Comparison of ENCODE assay signal across 24 cellular contexts in the genomic region with DNA sequence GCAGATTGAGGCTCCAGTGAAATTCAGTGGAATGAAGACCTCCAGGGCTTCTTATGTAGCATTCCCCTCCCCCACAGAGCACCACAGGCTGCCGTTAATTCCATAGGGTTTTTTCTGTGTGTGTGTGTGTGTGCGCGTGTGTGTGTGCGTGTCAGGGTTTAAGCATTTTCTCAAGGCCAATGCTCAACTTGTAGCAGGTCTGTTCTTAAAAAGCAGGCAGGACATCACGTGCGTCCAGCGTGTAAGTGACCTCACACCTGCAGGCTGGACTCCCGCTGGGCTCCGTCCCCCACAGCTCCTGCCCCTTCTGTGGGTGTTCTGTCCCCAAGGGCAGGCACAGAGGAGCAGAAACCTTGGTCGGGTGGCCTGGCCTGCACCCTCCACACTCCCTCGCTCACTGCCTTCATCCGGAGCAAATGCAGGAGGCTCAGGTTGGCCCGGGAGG. TPM values are rescaled to one million over a fixed set of nuclear protein-coding genes. Genes with fewer than 3 reads are reported as not detected.
A peak's percentile ranks its signal among the peaks of the same experiment; 100 is the strongest.
DNase-seq lines count a peak whose midpoint lies in the region; ATAC-seq and TF ChIP-seq lines count a peak whose summit lies in the region.
"Had no signal": no experiment of that assay in that cellular context is flagged by ENCODE, and none has a peak within 500 bp of the region (broad histone marks: within the 10 kb centered on the region; RNA-seq: fewer than 3 reads in every experiment).

No MANE protein-coding gene starts in this region.

- TF ChIP-seq CTCF in heart right ventricle (IDR thresholded peaks at IDR 0.05): no peak
- TF ChIP-seq CTCF in right atrium auricular region (IDR thresholded peaks at IDR 0.05): no peak
- no peak for TF ChIP-seq CTCF in hepatocyte (IDR thresholded peaks at IDR 0.05; ENCODE audit: poor library complexity)
- TF ChIP-seq CTCF in neural crest cell (conservative IDR thresholded peaks at IDR 0.05): no peak

- DNase-seq in heart right ventricle (no peak), right atrium auricular region (ENCODE audit: low spot score) (no peak), hepatocyte (ENCODE audit: low spot score) (peak; percentile 28), neural crest cell (ENCODE audit: low read depth, low spot score) (no peak), NCI-H524 (lab: John Stamatoyannopoulos, UW) (no peak), NAMALWA (ENCODE audit: low spot score) (no peak)
- no peak for DNase-seq in stimulated activated CD4-positive, alpha-beta T cell treated with anti-CD3 and anti-CD28 coated beads, Interleukin-4, amount 100 ng/mL, for 24 hours
- DNase-seq in naive thymus-derived CD8-positive, alpha-beta T cell: no peak
- DNase-seq: activated CD4-positive, alpha-beta T cell treated with anti-CD3 and anti-CD28 coated beads, Interleukin-2, amount 10 ng/mL, durations not matched to agents 24 days and 14 days; activated CD8-positive, alpha-beta memory T cell treated with anti-CD3 and anti-CD28 coated beads, Interleukin-2, amount 50 U/mL, for 48 hours; activated naive CD4-positive, alpha-beta T cell; C1 segment of cervical spinal cord; DMS 273 treated with DMSO at 0.1 percent for 48 hours; NCI-H2081 treated with DMSO at 0.1 percent for 48 hours; NCI-H526 treated with DMSO at 0.1 percent for 48 hours; OCI-M1; spleen; trophoblast cell had no signal

- WGBS in heart right ventricle, 2 donors: 41 to 43% methylated on average over 13 of the region's 13 CpGs
- WGBS in hepatocyte (ENCODE audit: low lambda C conversion rate, missing lambda C conversion rate): 62% methylated on average over 12 of the region's 13 CpGs

- peaks cover 61% of the 10 kb centered on the region for H3K27me3 Mint-ChIP-seq in neural crest cell (ENCODE audit: low read depth)
- peaks cover 9 to 58% (median 19%) of the 10 kb centered on the region in 5 donors for H3K27me3 Mint-ChIP-seq in naive thymus-derived CD8-positive, alpha-beta T cell

- no peaks in the 10 kb centered on the region for H3K9me2 ChIP-seq in hepatocyte (replicated peaks; ENCODE audit: insufficient read depth)

- H3K4me3 ChIP-seq in heart right ventricle (peak overlapping the region in 6 of 10 donors; percentile 54 to 92 (median 83)), right atrium auricular region (no peak overlapping the region), hepatocyte (no peak overlapping the region)

- peak overlapping the region; percentile 79 for H3K4me2 ChIP-seq in hepatocyte

- no peak overlapping the region for H2AFZ ChIP-seq in hepatocyte
- H2AFZ ChIP-seq: parathyroid adenoma had no signal

- H3K27me3 ChIP-seq in heart right ventricle: peaks cover 0 to 86% (median 47%) of the 10 kb centered on the region in 7 donors
- H3K27me3 ChIP-seq in right atrium auricular region: peaks cover 9 to 17% of the 10 kb centered on the region in 2 donors
- H3K27me3 ChIP-seq in hepatocyte: peaks cover 56% of the 10 kb centered on the region

- peak in 3 of 8 donors; percentile 13 to 30 (median 18) for ATAC-seq in heart right ventricle
- no peak for ATAC-seq in naive thymus-derived CD8-positive, alpha-beta T cell
- ATAC-seq: gastroesophageal sphincter; stimulated activated effector memory CD8-positive, alpha-beta T cell treated with anti-CD3 and anti-CD28 coated beads, Interleukin-12 subunit alpha, Interleukin-12 subunit beta, amount 100 ng/mL, for 72 hours had no signal

- no peaks in the 10 kb centered on the region for H4K20me1 ChIP-seq in hepatocyte (ENCODE audit: insufficient read depth, poor library complexity, severe bottlenecking)

- POLR2A ChIA-PET in naive thymus-derived CD8-positive, alpha-beta T cell (lab: Charles Lee): no interaction called here

- H3K4me3 Mint-ChIP-seq in neural crest cell: peak overlapping the region; percentile 62
- no peak overlapping the region for H3K4me3 Mint-ChIP-seq in naive thymus-derived CD8-positive, alpha-beta T cell
- H3K4me3 Mint-ChIP-seq: activated CD4-positive, alpha-beta T cell treated with anti-CD3 and anti-CD28 coated beads, Interleukin-2, amount 10 ng/mL, durations not matched to agents 24 days and 14 days; dendritic cell treated with granulocyte-macrophage colony-stimulating factor and Interleukin-4, amounts not matched to agents 40 ng/mL and 50 ng/mL, for 4 days; IgD-negative memory B cell; stimulated activated effector memory CD8-positive, alpha-beta T cell treated with anti-CD3 and anti-CD28 coated beads, Interleukin-12 subunit alpha, Interleukin-12 subunit beta, amount 100 ng/mL, for 72 hours had no signal

- intact Hi-C loops in heart right ventricle (cut with DNase I): loop anchor here in 7 of 10 donors (5.0 to 10.0 kb wide), 7 partner anchors 50 to 210 kb away; no protein-coding TSS in a partner anchor

- H3K79me2 ChIP-seq in hepatocyte: peaks cover 34% of the 10 kb centered on the region
- H3K79me2 ChIP-seq: parathyroid adenoma had no signal

- no peaks in the 10 kb centered on the region for H3K9me3 Mint-ChIP-seq in neural crest cell
- H3K9me3 Mint-ChIP-seq in naive thymus-derived CD8-positive, alpha-beta T cell: no peaks in the 10 kb centered on the region
- H3K9me3 Mint-ChIP-seq: activated CD4-positive, alpha-beta T cell treated with anti-CD3 and anti-CD28 coated beads, Interleukin-2, amount 10 ng/mL, durations not matched to agents 24 days and 14 days; dendritic cell treated with granulocyte-macrophage colony-stimulating factor and Interleukin-4, amounts not matched to agents 40 ng/mL and 50 ng/mL, for 4 days; IgD-negative memory B cell; stimulated activated effector memory CD8-positive, alpha-beta T cell treated with anti-CD3 and anti-CD28 coated beads, Interleukin-12 subunit alpha, Interleukin-12 subunit beta, amount 100 ng/mL, for 72 hours had no signal

- H3K36me3 Mint-ChIP-seq in neural crest cell (ENCODE audit: low read depth): no peaks in the 10 kb centered on the region
- H3K36me3 Mint-ChIP-seq in naive thymus-derived CD8-positive, alpha-beta T cell: no peaks in the 10 kb centered on the region
- H3K36me3 Mint-ChIP-seq: IgD-negative memory B cell; stimulated activated effector memory CD8-positive, alpha-beta T cell treated with anti-CD3 and anti-CD28 coated beads, Interleukin-12 subunit alpha, Interleukin-12 subunit beta, amount 100 ng/mL, for 72 hours had no signal

- H3K9me3 ChIP-seq in heart right ventricle (no peaks in the 10 kb centered on the region), right atrium auricular region (no peaks in the 10 kb centered on the region), hepatocyte (ENCODE audit: low read depth) (no peaks in the 10 kb centered on the region)
- H3K9me3 ChIP-seq: gastroesophageal sphincter, spleen had no signal

- peaks cover 20% of the 10 kb centered on the region for H3K4me1 Mint-ChIP-seq in neural crest cell
- H3K4me1 Mint-ChIP-seq in naive thymus-derived CD8-positive, alpha-beta T cell: peaks cover 0 to 9% (median 4%) of the 10 kb centered on the region in 4 donors
- H3K4me1 Mint-ChIP-seq: activated CD4-positive, alpha-beta T cell treated with anti-CD3 and anti-CD28 coated beads, Interleukin-2, amount 10 ng/mL, durations not matched to agents 24 days and 14 days; IgD-negative memory B cell; stimulated activated effector memory CD8-positive, alpha-beta T cell treated with anti-CD3 and anti-CD28 coated beads, Interleukin-12 subunit alpha, Interleukin-12 subunit beta, amount 100 ng/mL, for 72 hours had no signal

- H3K4me1 ChIP-seq in heart right ventricle (peaks cover 2 to 86% (median 54%) of the 10 kb centered on the region in 9 donors), right atrium auricular region (peaks cover 0 to 19% of the 10 kb centered on the region in 2 donors), hepatocyte (ENCODE audit: insufficient read depth) (peaks cover 10% of the 10 kb centered on the region)
- H3K4me1 ChIP-seq: parathyroid adenoma had no signal

- H3K36me3 ChIP-seq in heart right ventricle (no peaks in the 10 kb centered on the region), right atrium auricular region (no peaks in the 10 kb centered on the region), hepatocyte (replicated peaks; ENCODE audit: insufficient read depth, low read depth) (no peaks in the 10 kb centered on the region)
- H3K36me3 ChIP-seq: gastroesophageal sphincter, spleen had no signal

- no peak overlapping the region for H3K27ac Mint-ChIP-seq in neural crest cell (ENCODE audit: unreplicated experiment)
- H3K27ac Mint-ChIP-seq in naive thymus-derived CD8-positive, alpha-beta T cell: no peak overlapping the region
- H3K27ac Mint-ChIP-seq: activated CD4-positive, alpha-beta T cell treated with anti-CD3 and anti-CD28 coated beads, Interleukin-2, amount 10 ng/mL, durations not matched to agents 24 days and 14 days; dendritic cell treated with granulocyte-macrophage colony-stimulating factor and Interleukin-4, amounts not matched to agents 40 ng/mL and 50 ng/mL, for 4 days; IgD-negative memory B cell; stimulated activated effector memory CD8-positive, alpha-beta T cell treated with anti-CD3 and anti-CD28 coated beads, Interleukin-12 subunit alpha, Interleukin-12 subunit beta, amount 100 ng/mL, for 72 hours had no signal

- H3K27ac ChIP-seq in heart right ventricle (peak overlapping the region in 8 of 10 donors; percentile 82 to 95 (median 90)), right atrium auricular region (no peak overlapping the region), hepatocyte (no peak overlapping the region)
- H3K27ac ChIP-seq: parathyroid adenoma, spleen had no signal

RNA-seq across cellular contexts. Expression of a gene that starts 5.3 kb away (rescaled TPM):
- total RNA-seq in heart right ventricle (10 to 100 TPM; 11.7 to 25.9 (median 14.8) TPM), right atrium auricular region (1 to 10 TPM in 1 of 2 donors, under 1 TPM in 1; 0.22 to 3.3 TPM), hepatocyte (3.9 and 9.9 TPM in 2 replicates), neural crest cell (11.7 and 13.2 TPM in 2 replicates)
- polyA plus RNA-seq in heart right ventricle (10 to 100 TPM in 1 of 2 donors, 1 to 10 TPM in 1; 4.1 to 16.8 TPM), hepatocyte (7.7 and 8.1 TPM in 2 replicates)
- not detected for total RNA-seq in naive thymus-derived CD8-positive, alpha-beta T cell
- not detected for polyA plus RNA-seq in naive thymus-derived CD8-positive, alpha-beta T cell
- total RNA-seq: activated CD4-positive, alpha-beta T cell treated with anti-CD3 and anti-CD28 coated beads, Interleukin-2, amount 10 ng/mL, durations not matched to agents 24 days and 14 days; mononuclear cell had no signal
- polyA plus RNA-seq: IgD-negative memory B cell had no signal

RNA-seq across cellular contexts. Expression of a gene that starts 53.1 kb away (rescaled TPM):
- total RNA-seq in heart right ventricle (not detected), right atrium auricular region (not detected), hepatocyte (not detected in 2 replicates), neural crest cell (not detected in 2 replicates)
- polyA plus RNA-seq in heart right ventricle (not detected), hepatocyte (not detected in 2 replicates)
- total RNA-seq in naive thymus-derived CD8-positive, alpha-beta T cell: not detected
- not detected for polyA plus RNA-seq in naive thymus-derived CD8-positive, alpha-beta T cell
- total RNA-seq: activated CD4-positive, alpha-beta T cell treated with anti-CD3 and anti-CD28 coated beads, Interleukin-2, amount 10 ng/mL, durations not matched to agents 24 days and 14 days; gastroesophageal sphincter; mononuclear cell; spleen had no signal
- polyA plus RNA-seq: IgD-negative memory B cell, spleen had no signal

Comparison
In these comparisons a context has a peak if more than half of its experiments do, and no peak if none do; other contexts are left out.
1. H3K27ac ChIP-seq: peak in heart right ventricle (8 of 10); none in right atrium auricular region (0 of 2) and hepatocyte (single experiment).
2. H3K4me3 ChIP-seq: peak in heart right ventricle (6 of 10); none in right atrium auricular region (0 of 2) and hepatocyte (single experiment).